In the genomic region with DNA sequence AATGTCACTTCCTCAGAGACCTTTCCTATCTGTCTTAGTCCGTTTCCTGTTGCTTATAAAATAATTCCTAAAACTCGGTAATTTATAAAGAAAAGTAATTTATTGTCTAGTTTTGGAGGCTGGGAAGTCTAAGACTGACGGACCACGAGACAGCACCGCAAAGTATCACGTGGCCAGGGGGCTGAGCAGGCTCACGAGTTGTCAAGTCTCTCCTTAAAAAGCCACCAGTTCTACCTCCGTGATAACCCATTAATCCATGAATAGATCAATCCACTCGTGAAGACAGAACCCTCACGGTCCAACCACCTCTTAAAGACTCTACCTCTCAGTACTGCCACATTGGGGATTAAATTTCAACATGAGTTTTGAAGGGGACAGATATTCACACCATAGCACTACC, we compare ENCODE assay signal across 8 cellular contexts. TPM values are rescaled to one million over a fixed set of nuclear protein-coding genes. Genes with fewer than 3 reads are reported as not detected.
DNase-seq lines count a peak whose midpoint lies in the region; ATAC-seq and TF ChIP-seq lines count a peak whose summit lies in the region.

No MANE protein-coding gene starts in this region.

- H3K4me1 Mint-ChIP-seq in activated CD8-positive, alpha-beta T cell treated with anti-CD3 and anti-CD28 coated beads, Interleukin-2, amount 10 ng/mL, durations not matched to agents 7 days and 5 days (ENCODE audit: low read depth), result peaks cover 61% of the 10 kb centered on the region
- H3K4me1 Mint-ChIP-seq in osteocyte (ENCODE audit: unreplicated experiment), result peaks cover 25% of the 10 kb centered on the region

- DNase-seq in KBM-7 (peak; percentile 56), foreskin keratinocyte (peak in 1 of 2 donors; percentile 6), smooth muscle cell (lab: John Stamatoyannopoulos, UW; ENCODE audit: unreplicated experiment) (no peak), osteocyte (ENCODE audit: extremely low spot score, unreplicated experiment) (no peak), SKM-1 treated with dmso at 0.1 percent for 144 hours (lab: John Stamatoyannopoulos, UW; ENCODE audit: unreplicated experiment) (no peak)
- DNase-seq in activated CD8-positive, alpha-beta T cell treated with anti-CD3 and anti-CD28 coated beads, Interleukin-2, amount 10 ng/mL, durations not matched to agents 7 days and 5 days, result peak; percentile 69

- H3F3A ChIP-seq in smooth muscle cell (ENCODE audit: low read depth), result no peaks in the 10 kb centered on the region

- H3K79me2 ChIP-seq in smooth muscle cell (ENCODE audit: low read depth), result peaks cover 90% of the 10 kb centered on the region

- no peaks in the 10 kb centered on the region for H3K9me3 ChIP-seq in BLaER1
- no peaks in the 10 kb centered on the region for H3K9me3 ChIP-seq in smooth muscle cell (replicated peaks; ENCODE audit: low read depth)

- H3K27ac Mint-ChIP-seq in activated CD8-positive, alpha-beta T cell treated with anti-CD3 and anti-CD28 coated beads, Interleukin-2, amount 10 ng/mL, durations not matched to agents 7 days and 5 days, result no peak overlapping the region
- no peak overlapping the region for H3K27ac Mint-ChIP-seq in osteocyte (ENCODE audit: unreplicated experiment)

- TF ChIP-seq CTCF in foreskin keratinocyte (conservative IDR thresholded peaks at IDR 0.05), result no peak
- no peak for TF ChIP-seq CTCF in smooth muscle cell (IDR thresholded peaks at IDR 0.05; ENCODE audit: borderline replicate concordance, insufficient read depth, poor library complexity, severe bottlenecking)
- TF ChIP-seq CTCF in osteocyte (IDR thresholded peaks at IDR 0.05), result no peak

- CTCF ChIA-PET in activated CD8-positive, alpha-beta T cell treated with anti-CD3 and anti-CD28 coated beads, Interleukin-2, amount 10 ng/mL, durations not matched to agents 7 days and 5 days (lab: Charles Lee), result no interaction called here

- in situ Hi-C loops in KBM-7 (cut with MboI; ENCODE audit: low pct_unique_long_range_greater_than_20kb, low sequenced_read_pairs), result no loop called here

- WGBS in smooth muscle cell (ENCODE audit: low lambda C conversion rate), result 4% methylated on average over 10 of the region's 10 CpGs

- H3K4me3 ChIP-seq in BLaER1, result peak overlapping the region; percentile 92
- H3K4me3 ChIP-seq in smooth muscle cell, result peak overlapping the region; percentile 70

- no peaks in the 10 kb centered on the region for H3K27me3 Mint-ChIP-seq in activated CD8-positive, alpha-beta T cell treated with anti-CD3 and anti-CD28 coated beads, Interleukin-2, amount 10 ng/mL, durations not matched to agents 7 days and 5 days (ENCODE audit: low read depth)
- H3K27me3 Mint-ChIP-seq in osteocyte (ENCODE audit: unreplicated experiment), result no peaks in the 10 kb centered on the region

- no peak for ATAC-seq in activated CD8-positive, alpha-beta T cell treated with anti-CD3 and anti-CD28 coated beads, Interleukin-2, amount 10 ng/mL, durations not matched to agents 7 days and 5 days
- no peak for ATAC-seq in foreskin keratinocyte
- no peak for ATAC-seq in GM21447 (IDR thresholded peaks at IDR 0.05; ENCODE audit: unreplicated experiment)

- peak overlapping the region; percentile 92 for H3K4me2 ChIP-seq in BLaER1
- peak overlapping the region; percentile 86 for H3K4me2 ChIP-seq in smooth muscle cell

- no peaks in the 10 kb centered on the region for H3K27me3 ChIP-seq in BLaER1
- no peaks in the 10 kb centered on the region for H3K27me3 ChIP-seq in foreskin keratinocyte
- H3K27me3 ChIP-seq in smooth muscle cell (ENCODE audit: low read depth), result no peaks in the 10 kb centered on the region

- H3K4me3 Mint-ChIP-seq in activated CD8-positive, alpha-beta T cell treated with anti-CD3 and anti-CD28 coated beads, Interleukin-2, amount 10 ng/mL, durations not matched to agents 7 days and 5 days, result no peak overlapping the region
- H3K4me3 Mint-ChIP-seq in osteocyte (ENCODE audit: unreplicated experiment), result no peak overlapping the region

- H3K9ac ChIP-seq in BLaER1 (peak overlapping the region; percentile 86), smooth muscle cell (ENCODE audit: low read depth) (peak overlapping the region; percentile 75)

- POLR2A ChIA-PET in activated CD8-positive, alpha-beta T cell treated with anti-CD3 and anti-CD28 coated beads, Interleukin-2, amount 10 ng/mL, durations not matched to agents 7 days and 5 days (lab: Charles Lee), result interaction anchor here (1.8 to 2.7 kb wide), 2 partner anchors 27 to 251 kb away, joined by 5 to 14 read pairs; no protein-coding TSS in a partner anchor

- H3K36me3 ChIP-seq in BLaER1, result peaks cover 19% of the 10 kb centered on the region
- H3K36me3 ChIP-seq in smooth muscle cell (ENCODE audit: low read depth), result no peaks in the 10 kb centered on the region

- peaks cover 24% of the 10 kb centered on the region; the same call in 1 of the 2 replicates for H4K20me1 ChIP-seq in BLaER1
- peaks cover 27% of the 10 kb centered on the region for H4K20me1 ChIP-seq in smooth muscle cell (ENCODE audit: low read depth)

- H3K36me3 Mint-ChIP-seq in activated CD8-positive, alpha-beta T cell treated with anti-CD3 and anti-CD28 coated beads, Interleukin-2, amount 10 ng/mL, durations not matched to agents 7 days and 5 days (ENCODE audit: low read depth), result peaks cover 45% of the 10 kb centered on the region
- peaks cover 10% of the 10 kb centered on the region for H3K36me3 Mint-ChIP-seq in osteocyte (ENCODE audit: unreplicated experiment)

- H2AFZ ChIP-seq in smooth muscle cell (ENCODE audit: low read depth), result peak overlapping the region; percentile 94

- H3K27ac ChIP-seq in BLaER1, result peak overlapping the region; percentile 60
- peak overlapping the region; percentile 43 for H3K27ac ChIP-seq in foreskin keratinocyte
- H3K27ac ChIP-seq in smooth muscle cell (ENCODE audit: low read depth), result peak overlapping the region; percentile 42

- H3K4me1 ChIP-seq in BLaER1, result peaks cover 48% of the 10 kb centered on the region
- H3K4me1 ChIP-seq in foreskin keratinocyte, result peaks cover 23% of the 10 kb centered on the region
- H3K4me1 ChIP-seq in smooth muscle cell (ENCODE audit: low read depth), result peaks cover 14% of the 10 kb centered on the region

- H3K9me3 Mint-ChIP-seq in activated CD8-positive, alpha-beta T cell treated with anti-CD3 and anti-CD28 coated beads, Interleukin-2, amount 10 ng/mL, durations not matched to agents 7 days and 5 days (ENCODE audit: insufficient read depth), result no peaks in the 10 kb centered on the region
- no peaks in the 10 kb centered on the region for H3K9me3 Mint-ChIP-seq in osteocyte (ENCODE audit: unreplicated experiment)

RNA-seq across cellular contexts. Expression of a gene that starts 0.8 kb away (rescaled TPM):
- total RNA-seq in activated CD8-positive, alpha-beta T cell treated with anti-CD3 and anti-CD28 coated beads, Interleukin-2, amount 10 ng/mL, durations not matched to agents 7 days and 5 days, result 10 to 100 TPM; 40.9 to 45.3 TPM
- total RNA-seq in foreskin keratinocyte, result 11.9 and 12.4 TPM in 2 replicates
- polyA plus RNA-seq in foreskin keratinocyte, result 4.4 and 5.5 TPM in 2 replicates
- 9.2 and 9.7 TPM in 2 replicates for total RNA-seq in smooth muscle cell
- polyA plus RNA-seq in smooth muscle cell, result 6.0 and 8.5 TPM in 2 replicates
- total RNA-seq in osteocyte, result 9.3 and 9.7 TPM in 2 replicates

RNA-seq across cellular contexts. Expression of a gene that starts 1.2 kb away (rescaled TPM):
- total RNA-seq in activated CD8-positive, alpha-beta T cell treated with anti-CD3 and anti-CD28 coated beads, Interleukin-2, amount 10 ng/mL, durations not matched to agents 7 days and 5 days, result 10 to 100 TPM; 17.7 to 18.5 TPM
- 10.9 and 11.8 TPM in 2 replicates for total RNA-seq in foreskin keratinocyte
- 3.3 and 3.7 TPM in 2 replicates for polyA plus RNA-seq in foreskin keratinocyte
- total RNA-seq in smooth muscle cell, result 9.5 and 12.6 TPM in 2 replicates
- polyA plus RNA-seq in smooth muscle cell, result 6.2 and 9.7 TPM in 2 replicates
- 12.9 and 13.1 TPM in 2 replicates for total RNA-seq in osteocyte

Comparison
In these comparisons a context has a peak if more than half of its experiments do, and no peak if none do; other contexts are left out.
1. DNase-seq: peak in KBM-7 (single experiment) and activated CD8-positive, alpha-beta T cell treated with anti-CD3 and anti-CD28 coated beads, Interleukin-2, amount 10 ng/mL, durations not matched to agents 7 days and 5 days (single experiment); none in smooth muscle cell (single experiment), osteocyte (single experiment) and SKM-1 treated with dmso at 0.1 percent for 144 hours (single experiment).
2. Peak in every context shown above with its lines, with median percentiles within 50 percentile points of each other: H3K27ac ChIP-seq.